8 cellular contexts compared by ENCODE assay signal in genomic region chrX:47191331-47191730, GRCh38.
DNase-seq lines count a peak whose midpoint lies in the region; ATAC-seq lines count a peak whose summit lies in the region.

No MANE protein-coding gene starts in this region.

- no peak for ATAC-seq in HG02571 (IDR thresholded peaks at IDR 0.05; ENCODE audit: unreplicated experiment)

- H3K27ac Mint-ChIP-seq in activated naive CD4-positive, alpha-beta T cell treated with anti-CD3 and anti-CD28 coated beads, Interleukin-2, amount 10 ng/mL, durations not matched to agents 7 days and 5 days: peak overlapping the region; percentile 94

- H3K27me3 Mint-ChIP-seq in activated naive CD4-positive, alpha-beta T cell treated with anti-CD3 and anti-CD28 coated beads, Interleukin-2, amount 10 ng/mL, durations not matched to agents 7 days and 5 days: no peaks in the 10 kb centered on the region

- H3K27me3 ChIP-seq in iPS-15b (ENCODE audit: control insufficient read depth, insufficient read depth, low read length): peaks cover 5% of the 10 kb centered on the region

- H3K36me3 Mint-ChIP-seq in activated naive CD4-positive, alpha-beta T cell treated with anti-CD3 and anti-CD28 coated beads, Interleukin-2, amount 10 ng/mL, durations not matched to agents 7 days and 5 days: peaks cover 19% of the 10 kb centered on the region

- CTCF ChIA-PET in activated naive CD4-positive, alpha-beta T cell treated with anti-CD3 and anti-CD28 coated beads, Interleukin-2, amount 10 ng/mL, durations not matched to agents 7 days and 5 days (lab: Charles Lee): interaction anchor here (3.4 kb wide), 1 partner anchor 193 kb away, joined by 17 read pairs; no protein-coding TSS in a partner anchor

- peak overlapping the region; percentile 84 for H3K4me3 ChIP-seq in iPS-15b (ENCODE audit: low read depth, low read length)

- H3K4me1 Mint-ChIP-seq in activated naive CD4-positive, alpha-beta T cell treated with anti-CD3 and anti-CD28 coated beads, Interleukin-2, amount 10 ng/mL, durations not matched to agents 7 days and 5 days: peaks cover 40% of the 10 kb centered on the region

- peak overlapping the region; percentile 73 for H3K9ac ChIP-seq in iPS-15b (ENCODE audit: low read depth, low read length)

- H3K4me3 Mint-ChIP-seq in activated naive CD4-positive, alpha-beta T cell treated with anti-CD3 and anti-CD28 coated beads, Interleukin-2, amount 10 ng/mL, durations not matched to agents 7 days and 5 days: peak overlapping the region; percentile 90

- H3K4me1 ChIP-seq in iPS-15b (ENCODE audit: control insufficient read depth, insufficient read depth, low read length): peaks cover 15% of the 10 kb centered on the region

- DNase-seq in NCI-H1436 (lab: John Stamatoyannopoulos, UW) (peak; percentile 7), NCI-H1436 treated with DMSO at 0.1 percent for 48 hours (lab: John Stamatoyannopoulos, UW) (no peak), RKO (ENCODE audit: low spot score) (peak; percentile 34), GF-D8 (lab: John Stamatoyannopoulos, UW) (no peak)
- DNase-seq in activated naive CD4-positive, alpha-beta T cell treated with anti-CD3 and anti-CD28 coated beads, Interleukin-2, amount 10 ng/mL, durations not matched to agents 7 days and 5 days: peak; percentile 65
- peak; percentile 52 to 55 for DNase-seq in stimulated activated CD4-positive, alpha-beta T cell treated with anti-CD3 and anti-CD28 coated beads, Interleukin-2, amount 100 ng/mL, for 24 hours

- H3K9me3 Mint-ChIP-seq in activated naive CD4-positive, alpha-beta T cell treated with anti-CD3 and anti-CD28 coated beads, Interleukin-2, amount 10 ng/mL, durations not matched to agents 7 days and 5 days: no peaks in the 10 kb centered on the region

- H3K9me3 ChIP-seq in iPS-15b (ENCODE audit: control insufficient read depth, insufficient read depth, low read length): no peaks in the 10 kb centered on the region

- peaks cover 7% of the 10 kb centered on the region for H3K36me3 ChIP-seq in iPS-15b (ENCODE audit: control insufficient read depth, insufficient read depth, low read length)

Comparison
In these comparisons a context has a peak if more than half of its experiments do, and no peak if none do; other contexts are left out.
1. DNase-seq: peak in NCI-H1436 (single experiment), RKO (single experiment), activated naive CD4-positive, alpha-beta T cell treated with anti-CD3 and anti-CD28 coated beads, Interleukin-2, amount 10 ng/mL, durations not matched to agents 7 days and 5 days (single experiment) and stimulated activated CD4-positive, alpha-beta T cell treated with anti-CD3 and anti-CD28 coated beads, Interleukin-2, amount 100 ng/mL, for 24 hours (2 of 2); none in NCI-H1436 treated with DMSO at 0.1 percent for 48 hours (single experiment) and GF-D8 (single experiment).